9 cellular contexts compared by ENCODE assay signal in the genomic region with DNA sequence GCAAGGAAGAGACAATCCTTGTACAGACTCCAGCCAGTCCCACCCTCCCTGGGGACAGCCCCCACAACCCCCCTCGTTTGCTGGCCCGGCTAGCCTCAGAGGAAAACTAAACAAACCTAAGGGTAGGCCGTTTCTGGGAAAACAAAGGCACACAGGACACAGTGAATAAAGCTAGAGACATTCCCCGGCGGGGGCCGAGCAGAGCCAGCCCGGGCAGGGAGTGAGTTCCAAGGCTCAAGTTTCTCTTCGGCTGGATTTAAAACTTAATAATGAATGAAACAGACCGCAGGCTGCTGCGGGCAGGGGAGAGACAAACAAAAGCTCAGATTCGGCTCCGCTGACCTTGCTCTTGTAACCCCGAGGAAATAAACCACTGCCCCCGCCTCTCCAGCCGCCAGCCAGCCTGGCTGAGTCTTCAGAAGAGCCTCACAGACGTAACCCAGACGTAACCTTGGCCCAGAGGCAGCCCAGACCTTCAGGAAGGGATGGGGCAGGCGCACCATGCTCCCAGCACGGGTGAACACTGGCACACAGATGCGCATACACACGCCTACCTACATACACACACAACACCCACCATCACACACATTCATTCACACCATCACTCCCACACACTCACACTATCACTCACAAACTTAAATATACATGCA.
DNase-seq lines count a peak whose midpoint lies in the region; ATAC-seq and TF ChIP-seq lines count a peak whose summit lies in the region.
"Had no signal": no experiment of that assay in that cellular context is flagged by ENCODE, and none has a peak within 500 bp of the region (broad histone marks: within the 10 kb centered on the region; RNA-seq: fewer than 3 reads in every experiment).

No MANE protein-coding gene starts in this region.

- H3F3A ChIP-seq in PC-9 (ENCODE audit: insufficient read depth, low read depth) = no peaks in the 10 kb centered on the region

- H3K4me3 ChIP-seq in ascending aorta (peak overlapping the region in 1 of 2 donors; percentile 45), PC-9 (no peak overlapping the region)

- no peaks in the 10 kb centered on the region for H3K36me3 Mint-ChIP-seq in naive thymus-derived CD8-positive, alpha-beta T cell

- no peak overlapping the region for H3K27ac Mint-ChIP-seq in naive thymus-derived CD8-positive, alpha-beta T cell

- ATAC-seq in left ventricle myocardium superior = peak; percentile 74
- no peak for ATAC-seq in naive thymus-derived CD8-positive, alpha-beta T cell

- H3K27me3 Mint-ChIP-seq in naive thymus-derived CD8-positive, alpha-beta T cell = peaks cover 0 to 10% (median 2%) of the 10 kb centered on the region in 5 donors

- no peak overlapping the region for H2AFZ ChIP-seq in PC-9

- POLR2A ChIA-PET in naive thymus-derived CD8-positive, alpha-beta T cell (lab: Charles Lee) = no interaction called here
- POLR2A ChIA-PET in PC-9 (lab: Charles Lee; ENCODE audit: unreplicated experiment) = no interaction called here

- H4K20me1 ChIP-seq in PC-9 (ENCODE audit: insufficient read depth) = no peaks in the 10 kb centered on the region

- H3K4me1 ChIP-seq in ascending aorta = peaks cover 9 to 37% of the 10 kb centered on the region in 2 donors
- no peaks in the 10 kb centered on the region for H3K4me1 ChIP-seq in PC-9 (replicated peaks; ENCODE audit: insufficient read depth)

- H3K79me2 ChIP-seq in PC-9 (ENCODE audit: low read depth) = no peaks in the 10 kb centered on the region

- H3K36me3 ChIP-seq in ascending aorta = peaks cover 19 to 27% of the 10 kb centered on the region in 2 donors
- H3K36me3 ChIP-seq in PC-9 (ENCODE audit: low read depth) = no peaks in the 10 kb centered on the region

- H3K9me3 ChIP-seq in ascending aorta = no peaks in the 10 kb centered on the region
- no peaks in the 10 kb centered on the region for H3K9me3 ChIP-seq in PC-9 (ENCODE audit: insufficient read depth, low read depth)

- H3K4me1 Mint-ChIP-seq in naive thymus-derived CD8-positive, alpha-beta T cell = peaks cover 0 to 1% (median 0%) of the 10 kb centered on the region in 4 donors

- H3K9me3 Mint-ChIP-seq in naive thymus-derived CD8-positive, alpha-beta T cell = peaks cover 0 to 13% (median under 1%) of the 10 kb centered on the region in 9 donors

- H3K27ac ChIP-seq in ascending aorta (peak overlapping the region; percentile 65 to 66), PC-9 (no peak overlapping the region)

- no peak overlapping the region for H3K4me2 ChIP-seq in PC-9

- H3K27me3 ChIP-seq in ascending aorta = no peaks in the 10 kb centered on the region
- H3K27me3 ChIP-seq in PC-9 (ENCODE audit: insufficient read depth, low read depth) = peaks cover 73% of the 10 kb centered on the region

- no TSS peak for BruUV-seq in PC-9 (replicated peaks; lab: Mats Ljungman, UMichigan)

- H3K9me2 ChIP-seq in PC-9 (ENCODE audit: insufficient read depth) = no peaks in the 10 kb centered on the region

- intact Hi-C loops in ascending aorta (cut with DNase I) = loop anchor here (2.0 kb wide), 1 partner anchor 19 kb away; no protein-coding TSS in a partner anchor
- intact Hi-C loops in left ventricle myocardium superior (cut with micrococcal nuclease) = no loop called here
- intact Hi-C loops in posterior vena cava (cut with DNase I) = no loop called here
- intact Hi-C loops in PC-9 (cut with micrococcal nuclease; ENCODE audit: unreplicated experiment) = no loop called here

- peak; percentile 55 for DNase-seq in Daoy (ENCODE audit: low read depth)
- DNase-seq in ascending aorta (ENCODE audit: low spot score in 2 of 2) = peak in 1 of 2 donors; percentile 80
- DNase-seq in left ventricle myocardium superior = peak; percentile 73
- peak; percentile 90 for DNase-seq in posterior vena cava (ENCODE audit: low spot score)
- no peak for DNase-seq in naive thymus-derived CD8-positive, alpha-beta T cell
- no peak for DNase-seq in HPDE6-E6E7 (ENCODE audit: extremely low spot score)
- no peak for DNase-seq in PC-9
- no peak for DNase-seq in SHP77 treated with DMSO at 0.1 percent for 48 hours (lab: John Stamatoyannopoulos, UW)
- DNase-seq: NCI-H1436 had no signal

- CTCF ChIA-PET in PC-9 (lab: Charles Lee) = no interaction called here

- H3K4me3 Mint-ChIP-seq in naive thymus-derived CD8-positive, alpha-beta T cell = no peak overlapping the region

- TF ChIP-seq CTCF in ascending aorta (IDR thresholded peaks at IDR 0.05) (no peak), PC-9 (conservative IDR thresholded peaks at IDR 0.05) (no peak)

Comparison
In these comparisons a context has a peak if more than half of its experiments do, and no peak if none do; other contexts are left out.
1. DNase-seq: peak in Daoy (single experiment), left ventricle myocardium superior (single experiment) and posterior vena cava (single experiment); none in naive thymus-derived CD8-positive, alpha-beta T cell (0 of 10), HPDE6-E6E7 (single experiment), PC-9 (0 of 2) and SHP77 treated with DMSO at 0.1 percent for 48 hours (single experiment).